Comparison of ENCODE assay signal across 15 cellular contexts in the genomic region with DNA sequence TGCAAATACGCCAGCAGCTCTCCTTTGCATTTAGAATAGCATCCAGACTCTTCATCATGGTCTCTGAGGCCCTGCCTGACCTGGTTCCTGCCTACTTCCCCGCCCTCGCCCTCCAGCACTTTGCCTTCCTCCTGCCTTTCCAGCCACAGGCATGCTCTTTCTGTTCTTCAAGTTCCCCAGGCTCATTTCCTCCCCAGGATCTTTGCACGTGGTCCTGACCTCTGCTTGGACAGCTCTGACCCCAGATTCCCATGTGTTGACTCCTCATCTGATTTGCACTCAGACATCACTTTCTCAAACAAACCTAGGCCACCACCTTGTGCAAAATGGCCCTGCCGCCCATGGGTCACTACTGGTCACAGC.
DNase-seq lines count a peak whose midpoint lies in the region; ATAC-seq, FAIRE-seq and TF ChIP-seq lines count a peak whose summit lies in the region.
"Had no signal": no experiment of that assay in that cellular context is flagged by ENCODE, and none has a peak within 500 bp of the region (broad histone marks: within the 10 kb centered on the region; RNA-seq: fewer than 3 reads in every experiment).

No MANE protein-coding gene starts in this region.

- no peak overlapping the region for H3K4me3 Mint-ChIP-seq in astrocyte (ENCODE audit: unreplicated experiment)
- H3K4me3 Mint-ChIP-seq in activated CD4-positive, alpha-beta T cell treated with anti-CD3 and anti-CD28 coated beads, Interleukin-2, amount 10 ng/mL, durations not matched to agents 7 days and 5 days, result no peak overlapping the region
- H3K4me3 Mint-ChIP-seq in CD4-positive, alpha-beta T cell, result no peak overlapping the region

- H3K9me3 Mint-ChIP-seq in astrocyte (ENCODE audit: unreplicated experiment), result peaks cover 12% of the 10 kb centered on the region
- peaks cover 5% of the 10 kb centered on the region for H3K9me3 Mint-ChIP-seq in activated CD4-positive, alpha-beta T cell treated with anti-CD3 and anti-CD28 coated beads, Interleukin-2, amount 10 ng/mL, durations not matched to agents 7 days and 5 days
- peaks cover 8% of the 10 kb centered on the region for H3K9me3 Mint-ChIP-seq in CD4-positive, alpha-beta T cell

- 61 to 73% methylated on average over 5 of the region's 5 CpGs for WGBS in upper lobe of left lung, 2 donors

- ATAC-seq in upper lobe of left lung (ENCODE audit: low FRiP score in 2 of 2), result no peak
- ATAC-seq in mucosa of descending colon, result no peak
- no peak for ATAC-seq in CD4-positive, alpha-beta T cell (ENCODE audit: poor library complexity)

- POLR2A ChIA-PET in activated CD4-positive, alpha-beta T cell treated with anti-CD3 and anti-CD28 coated beads, Interleukin-2, amount 10 ng/mL, durations not matched to agents 7 days and 5 days (lab: Charles Lee), result no interaction called here
- POLR2A ChIA-PET in CD4-positive, alpha-beta T cell (lab: Charles Lee), result no interaction called here

- H4K20me1 ChIP-seq in astrocyte (ENCODE audit: insufficient read depth, low read length), result no peaks in the 10 kb centered on the region

- H3K27ac Mint-ChIP-seq in astrocyte (ENCODE audit: unreplicated experiment), result no peak overlapping the region
- no peak overlapping the region for H3K27ac Mint-ChIP-seq in activated CD4-positive, alpha-beta T cell treated with anti-CD3 and anti-CD28 coated beads, Interleukin-2, amount 10 ng/mL, durations not matched to agents 7 days and 5 days
- no peak overlapping the region for H3K27ac Mint-ChIP-seq in CD4-positive, alpha-beta T cell

- H3K36me3 ChIP-seq in astrocyte (ENCODE audit: insufficient read depth, low read length), result no peaks in the 10 kb centered on the region
- no peaks in the 10 kb centered on the region for H3K36me3 ChIP-seq in upper lobe of left lung
- H3K36me3 ChIP-seq in mucosa of descending colon (ENCODE audit: low read depth), result no peaks in the 10 kb centered on the region

- no peaks in the 10 kb centered on the region for H3K79me2 ChIP-seq in astrocyte (ENCODE audit: insufficient read depth, low read length)
- H3K79me2 ChIP-seq: parathyroid adenoma had no signal

- no peaks in the 10 kb centered on the region for H3K27me3 Mint-ChIP-seq in astrocyte (ENCODE audit: low read depth, unreplicated experiment)
- H3K27me3 Mint-ChIP-seq in activated CD4-positive, alpha-beta T cell treated with anti-CD3 and anti-CD28 coated beads, Interleukin-2, amount 10 ng/mL, durations not matched to agents 7 days and 5 days, result no peaks in the 10 kb centered on the region
- H3K27me3 Mint-ChIP-seq in CD4-positive, alpha-beta T cell, result no peaks in the 10 kb centered on the region

- CTCF ChIA-PET in activated CD4-positive, alpha-beta T cell treated with anti-CD3 and anti-CD28 coated beads, Interleukin-2, amount 10 ng/mL, durations not matched to agents 7 days and 5 days (lab: Charles Lee), result interaction anchor here (0.6 to 1.4 kb wide), 3 partner anchors 9 to 744 kb away, joined by 3 to 4 read pairs (median 3); no protein-coding TSS in a partner anchor
- CTCF ChIA-PET in CD4-positive, alpha-beta T cell (lab: Charles Lee), result interaction anchor here (0.6 kb wide), 1 partner anchor 591 kb away, joined by 3 read pairs; no protein-coding TSS in a partner anchor

- no peak overlapping the region for H3K27ac ChIP-seq in astrocyte (ENCODE audit: low read depth, low read length)
- peak overlapping the region; percentile 32 to 60 (median 46) for H3K27ac ChIP-seq in upper lobe of left lung
- no peak overlapping the region for H3K27ac ChIP-seq in CD4-positive, alpha-beta T cell (ENCODE audit: low read depth, low read length)
- H3K27ac ChIP-seq: 22Rv1, parathyroid adenoma had no signal

- TF ChIP-seq EP300 in upper lobe of left lung (IDR thresholded peaks at IDR 0.05), result no peak

- H3K4me1 ChIP-seq in astrocyte (ENCODE audit: insufficient read depth, low read length), result peaks cover 28% of the 10 kb centered on the region
- peaks cover 14 to 29% (median 23%) of the 10 kb centered on the region in 4 donors for H3K4me1 ChIP-seq in upper lobe of left lung
- H3K4me1 ChIP-seq in mucosa of descending colon (ENCODE audit: low read depth), result no peaks in the 10 kb centered on the region

- peak overlapping the region; percentile 11 for H3K4me2 ChIP-seq in astrocyte (ENCODE audit: low read length)

- DNase-seq in SIG-M5 treated with dmso at 0.1 percent for 504 hours (lab: John Stamatoyannopoulos, UW; ENCODE audit: unreplicated experiment) (peak; percentile 40), SIG-M5 (lab: John Stamatoyannopoulos, UW) (no peak), astrocyte (ENCODE audit: low read depth) (peak; percentile 56), islet precursor cell (peak; percentile 97), upper lobe of left lung (peak in 1 of 2 donors; percentile 28), mucosa of descending colon (no peak)
- no peak for DNase-seq in activated CD4-positive, alpha-beta T cell treated with anti-CD3 and anti-CD28 coated beads, Interleukin-2, amount 10 ng/mL, durations not matched to agents 7 days and 5 days
- DNase-seq in CD4-positive, alpha-beta T cell, result no peak
- DNase-seq: activated CD4-positive, CD25-positive, alpha-beta regulatory T cell; activated T-cell treated with anti-CD3 and anti-CD28 coated beads, Interleukin-2, amount 50 U/mL, for 48 hours; NCI-H1105; NCI-H524 treated with DMSO at 0.1 percent for 48 hours had no signal

- H3K9me3 ChIP-seq in astrocyte (ENCODE audit: insufficient read depth, low read depth, low read length) (no peaks in the 10 kb centered on the region), upper lobe of left lung (peaks cover 0 to 6% (median 0%) of the 10 kb centered on the region in 4 donors), mucosa of descending colon (no peaks in the 10 kb centered on the region)
- no peaks in the 10 kb centered on the region for H3K9me3 ChIP-seq in CD4-positive, alpha-beta T cell (ENCODE audit: control insufficient read depth, low read length)

- TF ChIP-seq POLR2A in upper lobe of left lung (IDR thresholded peaks at IDR 0.05), result no peak

- FAIRE-seq in astrocyte (lab: Jason Lieb, UNC), result no peak
- FAIRE-seq: bronchial epithelial cell had no signal

- intact Hi-C loops in mucosa of descending colon (cut with DNase I, micrococcal nuclease), result no loop called here
- intact Hi-C loops in CD4-positive, alpha-beta T cell (cut with DNase I, micrococcal nuclease), result no loop called here

- no peak for TF ChIP-seq CTCF in astrocyte (IDR thresholded peaks at IDR 0.05; ENCODE audit: insufficient read depth, low read depth, low read length)
- no peak for TF ChIP-seq CTCF in upper lobe of left lung (IDR thresholded peaks at IDR 0.05)
- no peak for TF ChIP-seq CTCF in mucosa of descending colon (IDR thresholded peaks at IDR 0.05)
- no peak for TF ChIP-seq CTCF in CD4-positive, alpha-beta T cell (IDR thresholded peaks at IDR 0.05)

- H3K27me3 ChIP-seq in astrocyte (ENCODE audit: insufficient read depth, low read length), result no peaks in the 10 kb centered on the region
- H3K27me3 ChIP-seq in upper lobe of left lung, result no peaks in the 10 kb centered on the region
- H3K27me3 ChIP-seq in CD4-positive, alpha-beta T cell (ENCODE audit: control insufficient read depth, insufficient read depth, low read length), result no peaks in the 10 kb centered on the region

- H3K36me3 Mint-ChIP-seq in astrocyte (ENCODE audit: low read depth, unreplicated experiment), result peaks cover 6% of the 10 kb centered on the region
- H3K36me3 Mint-ChIP-seq in activated CD4-positive, alpha-beta T cell treated with anti-CD3 and anti-CD28 coated beads, Interleukin-2, amount 10 ng/mL, durations not matched to agents 7 days and 5 days (ENCODE audit: low read depth), result no peaks in the 10 kb centered on the region
- H3K36me3 Mint-ChIP-seq in CD4-positive, alpha-beta T cell (ENCODE audit: low read depth), result no peaks in the 10 kb centered on the region

- H3K4me3 ChIP-seq in astrocyte (ENCODE audit: insufficient read depth, low read depth, low read length) (no peak overlapping the region), upper lobe of left lung (no peak overlapping the region), mucosa of descending colon (no peak overlapping the region)

- no peak overlapping the region for H2AFZ ChIP-seq in astrocyte (ENCODE audit: low read depth, low read length)
- H2AFZ ChIP-seq: parathyroid adenoma had no signal

- H3K4me1 Mint-ChIP-seq in astrocyte (ENCODE audit: low read depth, unreplicated experiment), result peaks cover 30% of the 10 kb centered on the region
- H3K4me1 Mint-ChIP-seq in activated CD4-positive, alpha-beta T cell treated with anti-CD3 and anti-CD28 coated beads, Interleukin-2, amount 10 ng/mL, durations not matched to agents 7 days and 5 days, result peaks cover 9% of the 10 kb centered on the region
- peaks cover 7% of the 10 kb centered on the region for H3K4me1 Mint-ChIP-seq in CD4-positive, alpha-beta T cell (ENCODE audit: low read depth)

- H3K9ac ChIP-seq in astrocyte (ENCODE audit: low read length), result no peak overlapping the region
- H3K9ac ChIP-seq: parathyroid adenoma had no signal

Comparison
In these comparisons a context has a peak if more than half of its experiments do, and no peak if none do; other contexts are left out.
1. DNase-seq: peak in SIG-M5 treated with dmso at 0.1 percent for 504 hours (single experiment), astrocyte (single experiment) and islet precursor cell (single experiment); none in SIG-M5 (single experiment), mucosa of descending colon (0 of 3), activated CD4-positive, alpha-beta T cell treated with anti-CD3 and anti-CD28 coated beads, Interleukin-2, amount 10 ng/mL, durations not matched to agents 7 days and 5 days (single experiment) and CD4-positive, alpha-beta T cell (0 of 10).
2. H3K27ac ChIP-seq: peak in upper lobe of left lung (4 of 4); none in astrocyte (single experiment) and CD4-positive, alpha-beta T cell (single experiment).